ENCODE assay signal across 25 cellular contexts in the genomic region with DNA sequence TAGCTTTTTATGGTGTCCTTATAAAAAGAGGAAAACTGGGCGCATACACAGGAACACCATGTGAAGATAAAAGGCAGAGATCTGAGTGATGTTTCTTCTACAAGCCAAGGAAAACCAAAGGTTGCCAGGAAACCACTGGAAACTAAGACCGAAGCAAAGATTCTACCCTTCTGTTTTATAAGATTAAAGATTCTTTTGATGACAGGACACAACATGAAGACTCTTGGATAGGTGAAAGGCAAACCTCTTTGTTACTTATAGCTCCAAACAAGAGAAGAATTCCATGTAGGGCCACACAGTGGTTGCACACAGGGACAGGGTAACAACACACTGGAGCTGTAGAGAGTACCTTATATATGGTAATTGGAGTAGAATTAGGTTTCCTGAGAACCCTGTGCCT. TPM values are rescaled to one million over a fixed set of nuclear protein-coding genes. Genes with fewer than 3 reads are reported as not detected.
DNase-seq lines count a peak whose midpoint lies in the region; ATAC-seq and TF ChIP-seq lines count a peak whose summit lies in the region.
"Had no signal": no experiment of that assay in that cellular context is flagged by ENCODE, and none has a peak within 500 bp of the region (broad histone marks: within the 10 kb centered on the region; RNA-seq: fewer than 3 reads in every experiment).

Gene CD200R1L (minus strand): TSS at position 101 of the 400 bp plus-strand sequence. CDS start 17,497 bp downstream, outside the sequence.

- H3K27me3 Mint-ChIP-seq in T-helper 2 cell treated with Interferon-gamma antibody and Interleukin-4, amounts not matched to agents 5 μg/mL and 100 μg/mL, for 36 hours (ENCODE audit: low read depth), result peaks cover 2% of the 10 kb centered on the region
- no peaks in the 10 kb centered on the region for H3K27me3 Mint-ChIP-seq in CD8-positive, alpha-beta T cell (ENCODE audit: low read depth)
- H3K27me3 Mint-ChIP-seq in activated CD4-positive, alpha-beta memory T cell treated with anti-CD3 and anti-CD28 coated beads, Interleukin-2, amount 10 ng/mL, durations not matched to agents 7 days and 5 days, result no peaks in the 10 kb centered on the region
- no peaks in the 10 kb centered on the region for H3K27me3 Mint-ChIP-seq in memory B cell

- peaks cover 47% of the 10 kb centered on the region for H3K9me3 Mint-ChIP-seq in T-helper 2 cell treated with Interferon-gamma antibody and Interleukin-4, amounts not matched to agents 5 μg/mL and 100 μg/mL, for 36 hours
- H3K9me3 Mint-ChIP-seq in CD8-positive, alpha-beta T cell, result peaks cover 21% of the 10 kb centered on the region
- peaks cover 28% of the 10 kb centered on the region for H3K9me3 Mint-ChIP-seq in activated CD4-positive, alpha-beta memory T cell treated with anti-CD3 and anti-CD28 coated beads, Interleukin-2, amount 10 ng/mL, durations not matched to agents 7 days and 5 days
- peaks cover 19% of the 10 kb centered on the region for H3K9me3 Mint-ChIP-seq in memory B cell

- no peak for DNase-seq in T-helper 2 cell treated with Interferon-gamma antibody and Interleukin-4, amounts not matched to agents 5 μg/mL and 100 μg/mL, for 36 hours (ENCODE audit: low spot score)
- no peak for DNase-seq in T-helper 2 cell
- DNase-seq in CD8-positive, alpha-beta T cell, result no peak
- no peak for DNase-seq in activated CD4-positive, alpha-beta memory T cell treated with anti-CD3 and anti-CD28 coated beads, Interleukin-2, amount 10 ng/mL, durations not matched to agents 7 days and 5 days
- no peak for DNase-seq in memory B cell (ENCODE audit: low spot score in 2 of 2)
- no peak for DNase-seq in foreskin keratinocyte
- DNase-seq in PC-3, result no peak
- DNase-seq: 8988T; activated gamma-delta T cell treated with Interleukin-2 at 50 U/mL for 16 hours; C1 segment of cervical spinal cord; central memory CD4-positive, alpha-beta T cell; erythroblast; GDM1; kidney; NCI-H1436; NCI-H510A treated with DMSO at 0.1 percent for 48 hours; retina; stimulated activated CD4-positive, alpha-beta T cell treated with anti-CD3 and anti-CD28 coated beads, Interleukin-4, amount 100 ng/mL, for 4 hours had no signal

- peaks cover 4% of the 10 kb centered on the region for H3K9me3 ChIP-seq in CD8-positive, alpha-beta T cell (ENCODE audit: low read length)
- H3K9me3 ChIP-seq in PC-3 (ENCODE audit: low read length), result 0 out of 2 replicates have a peak, but pooled peaks cover 5% of the 10 kb centered on the region
- H3K9me3 ChIP-seq: ascending aorta had no signal

- no peaks in the 10 kb centered on the region for H3F3A ChIP-seq in PC-3 (ENCODE audit: low read length, unreplicated experiment)

- no peaks in the 10 kb centered on the region for H3K27me3 ChIP-seq in CD8-positive, alpha-beta T cell (ENCODE audit: insufficient read depth, low read length)
- no peaks in the 10 kb centered on the region for H3K27me3 ChIP-seq in foreskin keratinocyte
- H3K27me3 ChIP-seq in PC-3 (ENCODE audit: low read length), result no peaks in the 10 kb centered on the region
- H3K27me3 ChIP-seq: ascending aorta, gastroesophageal sphincter had no signal

- ATAC-seq in CD8-positive, alpha-beta T cell, result no peak
- ATAC-seq in memory B cell (ENCODE audit: low read depth) (no peak), esophagus mucosa (no peak), foreskin keratinocyte (no peak), PC-3 (no peak)
- ATAC-seq: gastroesophageal sphincter had no signal

- CTCF ChIA-PET in CD8-positive, alpha-beta T cell (lab: Charles Lee), result interaction anchor here (0.8 to 1.2 kb wide), 2 partner anchors 33 to 133 kb away, joined by 3 to 5 read pairs; no protein-coding TSS in a partner anchor
- CTCF ChIA-PET in activated CD4-positive, alpha-beta memory T cell treated with anti-CD3 and anti-CD28 coated beads, Interleukin-2, amount 10 ng/mL, durations not matched to agents 7 days and 5 days (lab: Charles Lee), result interaction anchor here (0.9 to 1.4 kb wide), 2 partner anchors 13 to 14 kb away, joined by 3 read pairs; no protein-coding TSS in a partner anchor
- CTCF ChIA-PET in PC-3 (lab: Charles Lee), result no interaction called here

- H3K4me3 ChIP-seq in CD8-positive, alpha-beta T cell (ENCODE audit: low read depth, low read length), result no peak within 1 kb of the TSS
- H3K4me3 ChIP-seq in PC-3 (ENCODE audit: low read length), result no peak within 1 kb of the TSS
- H3K4me3 ChIP-seq: ascending aorta, gastroesophageal sphincter, lung had no signal

- no peak within 1 kb of the TSS for H3K4me2 ChIP-seq in PC-3 (ENCODE audit: low read length)

- peaks cover 26% of the 10 kb centered on the region for H3K36me3 Mint-ChIP-seq in T-helper 2 cell treated with Interferon-gamma antibody and Interleukin-4, amounts not matched to agents 5 μg/mL and 100 μg/mL, for 36 hours (ENCODE audit: low read depth)
- H3K36me3 Mint-ChIP-seq in CD8-positive, alpha-beta T cell, result peaks cover 12% of the 10 kb centered on the region
- peaks cover 31% of the 10 kb centered on the region for H3K36me3 Mint-ChIP-seq in activated CD4-positive, alpha-beta memory T cell treated with anti-CD3 and anti-CD28 coated beads, Interleukin-2, amount 10 ng/mL, durations not matched to agents 7 days and 5 days (ENCODE audit: low read depth)
- H3K36me3 Mint-ChIP-seq in memory B cell, result peaks cover 15% of the 10 kb centered on the region

- peak within 1 kb of the TSS; percentile 6 for H3K27ac ChIP-seq in CD8-positive, alpha-beta T cell (ENCODE audit: low read depth, low read length)
- H3K27ac ChIP-seq in foreskin keratinocyte, result no peak within 1 kb of the TSS
- H3K27ac ChIP-seq in PC-3 (ENCODE audit: low read length), result no peak within 1 kb of the TSS
- H3K27ac ChIP-seq: ascending aorta, gastroesophageal sphincter had no signal

- peak within 1 kb of the TSS; percentile 73 for H3K27ac Mint-ChIP-seq in T-helper 2 cell treated with Interferon-gamma antibody and Interleukin-4, amounts not matched to agents 5 μg/mL and 100 μg/mL, for 36 hours
- H3K27ac Mint-ChIP-seq in CD8-positive, alpha-beta T cell, result peak within 1 kb of the TSS; percentile 63
- peak within 1 kb of the TSS; percentile 73 for H3K27ac Mint-ChIP-seq in activated CD4-positive, alpha-beta memory T cell treated with anti-CD3 and anti-CD28 coated beads, Interleukin-2, amount 10 ng/mL, durations not matched to agents 7 days and 5 days
- peak within 1 kb of the TSS; percentile 79 for H3K27ac Mint-ChIP-seq in memory B cell

- H3K36me3 ChIP-seq in CD8-positive, alpha-beta T cell (ENCODE audit: insufficient read depth, low read length), result no peaks in the 10 kb centered on the region
- H3K36me3 ChIP-seq in PC-3 (ENCODE audit: low read depth, low read length), result no peaks in the 10 kb centered on the region
- H3K36me3 ChIP-seq: ascending aorta, gastroesophageal sphincter had no signal

- peak within 1 kb of the TSS; percentile 18 for H3K4me3 Mint-ChIP-seq in T-helper 2 cell treated with Interferon-gamma antibody and Interleukin-4, amounts not matched to agents 5 μg/mL and 100 μg/mL, for 36 hours
- H3K4me3 Mint-ChIP-seq in CD8-positive, alpha-beta T cell, result peak within 1 kb of the TSS; percentile 54
- H3K4me3 Mint-ChIP-seq in activated CD4-positive, alpha-beta memory T cell treated with anti-CD3 and anti-CD28 coated beads, Interleukin-2, amount 10 ng/mL, durations not matched to agents 7 days and 5 days, result peak within 1 kb of the TSS; percentile 31
- H3K4me3 Mint-ChIP-seq in memory B cell, result peak within 1 kb of the TSS; percentile 25

- intact Hi-C loops in CD8-positive, alpha-beta T cell (cut with DNase I, micrococcal nuclease), result no loop called here
- intact Hi-C loops in PC-3 (cut with micrococcal nuclease), result no loop called here

- no peaks in the 10 kb centered on the region for H3K79me2 ChIP-seq in PC-3 (ENCODE audit: low read length)

- H3K4me1 ChIP-seq in CD8-positive, alpha-beta T cell (ENCODE audit: insufficient read depth, low read length), result peaks cover 20% of the 10 kb centered on the region
- H3K4me1 ChIP-seq in foreskin keratinocyte, result no peaks in the 10 kb centered on the region
- no peaks in the 10 kb centered on the region for H3K4me1 ChIP-seq in PC-3 (ENCODE audit: insufficient read depth, low read length)
- H3K4me1 ChIP-seq: ascending aorta, gastroesophageal sphincter had no signal

- no peaks in the 10 kb centered on the region for H3K9me2 ChIP-seq in PC-3 (replicated peaks; ENCODE audit: low read length)

- peaks cover 23% of the 10 kb centered on the region for H3K4me1 Mint-ChIP-seq in T-helper 2 cell treated with Interferon-gamma antibody and Interleukin-4, amounts not matched to agents 5 μg/mL and 100 μg/mL, for 36 hours (ENCODE audit: low read depth)
- H3K4me1 Mint-ChIP-seq in CD8-positive, alpha-beta T cell (ENCODE audit: low read depth), result peaks cover 32% of the 10 kb centered on the region
- peaks cover 33% of the 10 kb centered on the region for H3K4me1 Mint-ChIP-seq in activated CD4-positive, alpha-beta memory T cell treated with anti-CD3 and anti-CD28 coated beads, Interleukin-2, amount 10 ng/mL, durations not matched to agents 7 days and 5 days
- peaks cover 21% of the 10 kb centered on the region for H3K4me1 Mint-ChIP-seq in memory B cell

- H3K9ac ChIP-seq in PC-3 (ENCODE audit: low read length), result no peak within 1 kb of the TSS

- TF ChIP-seq CTCF in CD8-positive, alpha-beta T cell (IDR thresholded peaks at IDR 0.05), result no peak
- TF ChIP-seq CTCF in foreskin keratinocyte (conservative IDR thresholded peaks at IDR 0.05) (no peak), PC-3 (conservative IDR thresholded peaks at IDR 0.05; ENCODE audit: low read depth, low read length) (no peak)

- POLR2A ChIA-PET in CD8-positive, alpha-beta T cell (lab: Charles Lee), result no interaction called here
- POLR2A ChIA-PET in activated CD4-positive, alpha-beta memory T cell treated with anti-CD3 and anti-CD28 coated beads, Interleukin-2, amount 10 ng/mL, durations not matched to agents 7 days and 5 days (lab: Charles Lee), result interaction anchor here (0.7 to 2.2 kb wide), 3 partner anchors 9 to 172 kb away, joined by 3 to 9 read pairs (median 5); partner anchors contain the start of gene GTPBP8
- POLR2A ChIA-PET in PC-3 (lab: Charles Lee; ENCODE audit: unreplicated experiment), result no interaction called here

- no peaks in the 10 kb centered on the region for H4K20me1 ChIP-seq in PC-3 (ENCODE audit: low read length)

- no TSS peak for BruUV-seq in PC-3 (replicated peaks; lab: Mats Ljungman, UMichigan)

- no peak within 1 kb of the TSS for H2AFZ ChIP-seq in PC-3 (ENCODE audit: low read length)

RNA-seq across cellular contexts. Expression of gene CD200R1L, which starts in this region (rescaled TPM):
- total RNA-seq in CD8-positive, alpha-beta T cell, result not detected
- not detected for total RNA-seq in activated CD4-positive, alpha-beta memory T cell treated with anti-CD3 and anti-CD28 coated beads, Interleukin-2, amount 10 ng/mL, durations not matched to agents 7 days and 5 days
- total RNA-seq in esophagus mucosa, result not detected
- not detected in 2 replicates for total RNA-seq in foreskin keratinocyte
- not detected in 2 replicates for polyA plus RNA-seq in foreskin keratinocyte
- total RNA-seq in PC-3 (2014; rRNA removed), result not detected in 2 replicates
- total RNA-seq: activated CD8-positive, alpha-beta memory T cell treated with anti-CD3 and anti-CD28 coated beads for 36 hours; ascending aorta; gastroesophageal sphincter; kidney; lung; M059J; osteoblast had no signal
- polyA plus RNA-seq: lung had no signal
